ENCODE assay signal across 9 cellular contexts in the genomic region with DNA sequence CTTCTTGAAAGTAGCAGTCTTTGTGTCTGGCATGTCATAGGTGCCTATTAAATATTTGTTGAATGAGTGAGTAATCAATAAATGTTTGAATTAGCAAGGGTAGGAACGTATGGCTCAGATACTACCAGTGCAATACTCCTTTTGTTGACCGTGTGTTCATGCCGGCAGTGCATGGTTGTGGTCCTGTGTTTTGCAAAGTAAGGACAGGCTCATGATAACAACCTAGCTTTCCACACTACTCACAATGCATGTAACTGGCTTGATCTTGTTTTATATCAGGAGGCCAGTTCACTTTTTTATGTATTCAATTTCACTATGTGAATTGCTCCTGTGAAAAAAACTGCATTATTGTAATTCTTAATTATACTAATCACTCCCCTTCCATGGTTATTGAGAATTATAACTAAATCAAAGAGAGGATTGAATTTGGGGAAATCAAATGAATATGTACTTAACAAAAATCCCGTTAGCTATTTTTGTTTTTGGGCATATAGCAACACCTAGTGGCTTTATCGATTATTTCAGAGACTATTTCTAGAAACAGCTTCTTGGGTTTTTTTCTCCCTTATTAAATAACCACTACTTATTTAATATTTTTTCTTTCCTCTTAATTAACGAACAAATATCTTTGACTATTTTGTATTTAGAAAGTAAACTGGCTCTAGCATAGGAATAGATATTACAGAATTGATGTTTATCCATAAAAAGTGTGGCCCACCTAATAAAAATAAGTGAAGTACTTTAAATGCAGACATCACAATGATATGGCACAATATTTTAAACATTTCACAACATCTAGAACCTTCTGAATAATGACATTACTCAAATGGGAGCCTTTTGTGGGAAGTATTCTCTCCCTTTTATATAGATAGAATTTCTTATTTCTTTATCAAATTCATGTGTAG.
DNase-seq lines count a peak whose midpoint lies in the region; ATAC-seq and TF ChIP-seq lines count a peak whose summit lies in the region.
"Had no signal": no experiment of that assay in that cellular context is flagged by ENCODE, and none has a peak within 500 bp of the region (broad histone marks: within the 10 kb centered on the region; RNA-seq: fewer than 3 reads in every experiment).

No MANE protein-coding gene starts in this region.

- no peak overlapping the region for H3K4me3 ChIP-seq in epithelial cell of esophagus (ENCODE audit: low read length)
- no peak overlapping the region for H3K4me3 ChIP-seq in psoas muscle
- H3K4me3 ChIP-seq: BLaER1 treated with 17β-estradiol and CSF1 and Interleukin-3, amounts not matched to agents 10 nM and 100 nM had no signal

- peak in 1 of 4 donors; percentile 69 for ATAC-seq in psoas muscle
- ATAC-seq in HG02610 (IDR thresholded peaks at IDR 0.05; ENCODE audit: unreplicated experiment): no peak
- no peak for ATAC-seq in GM21381 (IDR thresholded peaks at IDR 0.05; ENCODE audit: unreplicated experiment)

- H3K36me3 ChIP-seq in psoas muscle (ENCODE audit: insufficient read depth in 1 of 2, low read depth in 1 of 2): peaks cover 0 to 4% of the 10 kb centered on the region in 2 donors

- H3K27ac ChIP-seq in psoas muscle: no peak overlapping the region
- H3K27ac ChIP-seq in substantia nigra (ENCODE audit: low read depth, low read length, poor library complexity, severe bottlenecking): no peak overlapping the region
- H3K27ac ChIP-seq: BLaER1 treated with 17β-estradiol and CSF1 and Interleukin-3, amounts not matched to agents 10 nM and 100 nM had no signal

- TF ChIP-seq CTCF in epithelial cell of esophagus (IDR thresholded peaks at IDR 0.05; ENCODE audit: insufficient read depth, low read depth, low read length, missing control alignments): peak; percentile 30
- TF ChIP-seq CTCF in psoas muscle (IDR thresholded peaks at IDR 0.05): peak; percentile 69

- DNase-seq in DMS79 treated with DMSO at 0.1 percent for 48 hours (lab: John Stamatoyannopoulos, UW): peak; percentile 11
- no peak for DNase-seq in DMS79 (lab: John Stamatoyannopoulos, UW)
- peak; percentile 14 for DNase-seq in NCI-H524 treated with DMSO at 0.1 percent for 48 hours (lab: John Stamatoyannopoulos, UW)
- DNase-seq in epithelial cell of esophagus (ENCODE audit: low read depth): peak; percentile 31
- DNase-seq in psoas muscle: no peak
- DNase-seq in substantia nigra (lab: John Stamatoyannopoulos, UW): no peak

- H3K27me3 ChIP-seq in psoas muscle (ENCODE audit: insufficient read depth in 3 of 3, low read length in 2 of 3): no peaks in the 10 kb centered on the region
- H3K27me3 ChIP-seq: BLaER1 treated with 17β-estradiol and CSF1 and Interleukin-3, amounts not matched to agents 10 nM and 100 nM had no signal

- intact Hi-C loops in psoas muscle (cut with DNase I): loop anchor here (5.0 to 10.0 kb wide), 5 partner anchors 64 to 664 kb away; no protein-coding TSS in a partner anchor

- 54 to 63% (median 62%) methylated on average over 6 of the region's 6 CpGs for WGBS in psoas muscle, 3 donors

- H3K9me3 ChIP-seq in psoas muscle: no peaks in the 10 kb centered on the region
- H3K9me3 ChIP-seq: BLaER1 treated with 17β-estradiol and CSF1 and Interleukin-3, amounts not matched to agents 10 nM and 100 nM had no signal

- H3K4me1 ChIP-seq in psoas muscle: no peaks in the 10 kb centered on the region

Comparison
In these comparisons a context has a peak if more than half of its experiments do, and no peak if none do; other contexts are left out.
1. DNase-seq: peak in DMS79 treated with DMSO at 0.1 percent for 48 hours (single experiment), NCI-H524 treated with DMSO at 0.1 percent for 48 hours (single experiment) and epithelial cell of esophagus (single experiment); none in DMS79 (single experiment), psoas muscle (0 of 2) and substantia nigra (0 of 49).